17 cellular contexts compared by ENCODE assay signal in genomic region chr12:109058773-109059172, GRCh38. TPM values are rescaled to one million over a fixed set of nuclear protein-coding genes. Genes with fewer than 3 reads are reported as not detected.
A peak's percentile ranks its signal among the peaks of the same experiment; 100 is the strongest.
DNase-seq lines count a peak whose midpoint lies in the region; ATAC-seq and TF ChIP-seq lines count a peak whose summit lies in the region.
"Had no signal": no experiment of that assay in that cellular context is flagged by ENCODE, and none has a peak within 500 bp of the region (broad histone marks: within the 10 kb centered on the region; RNA-seq: fewer than 3 reads in every experiment).

No MANE protein-coding gene starts in this region.

- TF ChIP-seq CTCF in OCI-LY7 (conservative IDR thresholded peaks at IDR 0.05; ENCODE audit: low read length) (no peak), esophagus muscularis mucosa (IDR thresholded peaks at IDR 0.05) (no peak), esophagus squamous epithelium (IDR thresholded peaks at IDR 0.05) (no peak)

- DNase-seq in OCI-LY7 (ENCODE audit: low spot score) (no peak), esophagus muscularis mucosa (ENCODE audit: extremely low spot score) (peak; percentile 24), substantia nigra (lab: John Stamatoyannopoulos, UW) (no peak), esophagus squamous epithelium (lab: John Stamatoyannopoulos, UW) (no peak), RPMI8226 (no peak)
- DNase-seq: 8988T; CD4-positive, alpha-beta memory T cell; DMS153; DMS79; GDM1; GM23248; HCEC 1CT had no signal

- no peaks in the 10 kb centered on the region for H4K20me1 ChIP-seq in OCI-LY7 (ENCODE audit: insufficient read depth, low read length)
- H4K20me1 ChIP-seq: BLaER1 had no signal

- ATAC-seq in HG03280 (IDR thresholded peaks at IDR 0.05; ENCODE audit: unreplicated experiment): no peak

- no peak for TF ChIP-seq EP300 in esophagus muscularis mucosa (IDR thresholded peaks at IDR 0.05)

- intact Hi-C loops in OCI-LY7 (cut with micrococcal nuclease; ENCODE audit: unreplicated experiment): no loop called here
- intact Hi-C loops in esophagus muscularis mucosa (cut with DNase I): no loop called here
- intact Hi-C loops in esophagus squamous epithelium (cut with DNase I): no loop called here

- peaks cover 37% of the 10 kb centered on the region for H3K79me2 ChIP-seq in OCI-LY7 (ENCODE audit: insufficient read depth, low read depth, low read length)

- peaks cover 7% of the 10 kb centered on the region for H3K9me3 ChIP-seq in OCI-LY7 (ENCODE audit: low read length)
- no peaks in the 10 kb centered on the region for H3K9me3 ChIP-seq in esophagus muscularis mucosa
- no peaks in the 10 kb centered on the region for H3K9me3 ChIP-seq in esophagus squamous epithelium

- H2AFZ ChIP-seq in OCI-LY7 (ENCODE audit: low read length): no peak overlapping the region
- H2AFZ ChIP-seq: GM23248 had no signal

- H3K4me1 ChIP-seq in OCI-LY7 (ENCODE audit: insufficient read depth, low read length, poor library complexity, severe bottlenecking): peaks cover 88% of the 10 kb centered on the region
- peaks cover 6 to 8% (median 7%) of the 10 kb centered on the region in 4 donors for H3K4me1 ChIP-seq in esophagus muscularis mucosa
- H3K4me1 ChIP-seq in esophagus squamous epithelium: peaks cover 0 to 9% (median 6%) of the 10 kb centered on the region in 3 donors

- no peaks in the 10 kb centered on the region for H3K9me2 ChIP-seq in OCI-LY7 (ENCODE audit: insufficient read depth, low read length)

- CTCF ChIA-PET in OCI-LY7 (lab: Charles Lee; ENCODE audit: unreplicated experiment): no interaction called here

- H3K27ac ChIP-seq in OCI-LY7 (ENCODE audit: low read depth, low read length, poor library complexity, severe bottlenecking) (peak overlapping the region; percentile 94), angular gyrus (ENCODE audit: low read depth, low read length) (peak overlapping the region; percentile 98), esophagus muscularis mucosa (replicated peaks in 1 of 4) (no peak overlapping the region), substantia nigra (ENCODE audit: low read depth, low read length, poor library complexity, severe bottlenecking) (peak overlapping the region; percentile 98), esophagus squamous epithelium (no peak overlapping the region)
- H3K27ac ChIP-seq: BLaER1, GM23248 had no signal

- H3K36me3 ChIP-seq in OCI-LY7 (ENCODE audit: insufficient read depth, low read length) (peaks cover 56% of the 10 kb centered on the region), esophagus muscularis mucosa (peaks cover 11 to 61% (median 50%) of the 10 kb centered on the region in 4 donors), esophagus squamous epithelium (peaks cover 0 to 65% (median 0%) of the 10 kb centered on the region in 3 donors)

- H3K4me3 ChIP-seq in OCI-LY7 (ENCODE audit: low read depth, low read length, poor library complexity, severe bottlenecking) (no peak overlapping the region), esophagus muscularis mucosa (no peak overlapping the region), esophagus squamous epithelium (no peak overlapping the region)
- H3K4me3 ChIP-seq: BLaER1, GM23248 had no signal

- H3K4me2 ChIP-seq in OCI-LY7 (ENCODE audit: low read length): no peak overlapping the region
- H3K4me2 ChIP-seq: BLaER1 had no signal

- WGBS in esophagus muscularis mucosa: 91% methylated on average over 6 of the region's 6 CpGs
- WGBS in esophagus squamous epithelium, 2 donors: 91 to 96% methylated on average over 6 of the region's 6 CpGs

- no peaks in the 10 kb centered on the region for H3K27me3 ChIP-seq in esophagus muscularis mucosa
- H3K27me3 ChIP-seq in esophagus squamous epithelium: no peaks in the 10 kb centered on the region
- H3K27me3 ChIP-seq: BLaER1 had no signal

- POLR2A ChIA-PET in OCI-LY7 (lab: Charles Lee): interaction anchor here (0.7 kb wide), 1 partner anchor 256 kb away, joined by 4 read pairs; no protein-coding TSS in a partner anchor

- no peak for TF ChIP-seq POLR2A in esophagus muscularis mucosa (IDR thresholded peaks at IDR 0.05; ENCODE audit: low read depth)
- no peak for TF ChIP-seq POLR2A in esophagus squamous epithelium (IDR thresholded peaks at IDR 0.05)

- no TSS peak for BruUV-seq in OCI-LY7 (replicated peaks; lab: Mats Ljungman, UMichigan)

RNA-seq across cellular contexts. Expression of gene USP30, which starts 6.4 kb away (rescaled TPM):
- 15.7 and 17.1 TPM in 2 replicates for total RNA-seq in OCI-LY7 (2014; rRNA removed; shearing (Covaris generic))
- 36.2 and 38.6 TPM in 2 replicates for total RNA-seq in OCI-LY7 (2022)
- 10 to 100 TPM in 3 of 4 donors, 1 to 10 TPM in 1; 6.2 to 14.6 (median 12.2) TPM for total RNA-seq in esophagus muscularis mucosa
- 10 to 100 TPM in 1 of 4 donors, 1 to 10 TPM in 3; 6.3 to 13.0 (median 8.7) TPM for total RNA-seq in esophagus squamous epithelium

RNA-seq across cellular contexts. Expression of gene ALKBH2, which starts 34.5 kb away (rescaled TPM):
- total RNA-seq in OCI-LY7 (2014; rRNA removed; shearing (Covaris generic)): 70.3 and 76.8 TPM in 2 replicates
- 90.5 and 111 TPM in 2 replicates for total RNA-seq in OCI-LY7 (2022)
- total RNA-seq in esophagus muscularis mucosa: 10 to 100 TPM; 10.4 to 19.0 (median 13.6) TPM
- 10 to 100 TPM in 3 of 4 donors, 1 to 10 TPM in 1; 7.9 to 20.6 (median 14.8) TPM for total RNA-seq in esophagus squamous epithelium

RNA-seq across cellular contexts. Expression of gene SVOP, which starts 37.9 kb away (rescaled TPM):
- total RNA-seq in OCI-LY7 (2014; rRNA removed; shearing (Covaris generic)): not detected in 2 replicates
- total RNA-seq in OCI-LY7 (2022): not detected in 2 replicates
- under 1 TPM in 3 of 4 donors, not detected in 1; under 0.01 to 0.33 (median 0.06) TPM for total RNA-seq in esophagus muscularis mucosa
- not detected for total RNA-seq in esophagus squamous epithelium
- total RNA-seq: A673; CD4-positive, alpha-beta memory T cell; Daoy; GM23248 had no signal

RNA-seq across cellular contexts. Expression of gene UNG, which starts 38.6 kb away (rescaled TPM):
- total RNA-seq in OCI-LY7 (2014; rRNA removed; shearing (Covaris generic)): 50.7 and 60.6 TPM in 2 replicates
- total RNA-seq in OCI-LY7 (2022): 84.1 and 85.0 TPM in 2 replicates
- 10 to 100 TPM; 11.2 to 18.4 (median 14.3) TPM for total RNA-seq in esophagus muscularis mucosa
- 10 to 100 TPM; 28.0 to 43.1 (median 38.7) TPM for total RNA-seq in esophagus squamous epithelium

RNA-seq across cellular contexts. Expression of gene ACACB, which starts 57.6 kb away (rescaled TPM):
- total RNA-seq in OCI-LY7 (2014; rRNA removed; shearing (Covaris generic)): 19.7 and 25.6 TPM in 2 replicates
- total RNA-seq in OCI-LY7 (2022): 45.1 and 46.2 TPM in 2 replicates
- total RNA-seq in esophagus muscularis mucosa: 100 to 1,000 TPM in 2 of 4 donors, 10 to 100 TPM in 2; 59.6 to 134 (median 108) TPM
- total RNA-seq in esophagus squamous epithelium: 10 to 100 TPM in 3 of 4 donors, 1 to 10 TPM in 1; 5.9 to 48.4 (median 27.3) TPM

Comparison
In these comparisons a context has a peak if more than half of its experiments do, and no peak if none do; other contexts are left out.
1. H3K27ac ChIP-seq: peak in OCI-LY7 (single experiment), angular gyrus (single experiment) and substantia nigra (single experiment); none in esophagus muscularis mucosa (0 of 4) and esophagus squamous epithelium (0 of 4).